Comparison of ENCODE assay signal across 18 cellular contexts in the genomic region with DNA sequence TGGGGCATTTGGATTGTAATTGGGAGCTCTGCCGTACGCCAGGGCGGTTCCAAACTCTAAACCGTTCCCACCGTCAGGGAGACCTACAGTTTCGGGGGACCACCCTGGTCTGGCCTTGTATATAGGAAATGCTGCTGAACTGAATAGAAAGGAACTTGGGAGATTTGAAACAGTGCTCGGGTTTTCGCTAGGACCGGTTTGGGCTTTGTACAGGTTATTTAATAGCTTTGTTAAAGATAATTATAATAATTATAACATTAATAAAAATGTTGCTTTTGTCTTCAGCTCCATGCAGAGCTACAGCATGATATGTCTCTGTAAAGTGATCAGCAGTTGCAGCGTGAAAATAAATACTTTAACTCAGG. TPM values are rescaled to one million over a fixed set of nuclear protein-coding genes. Genes with fewer than 3 reads are reported as not detected.
A peak's percentile ranks its signal among the peaks of the same experiment; 100 is the strongest.
DNase-seq lines count a peak whose midpoint lies in the region; ATAC-seq and TF ChIP-seq lines count a peak whose summit lies in the region.
"Had no signal": no experiment of that assay in that cellular context is flagged by ENCODE, and none has a peak within 500 bp of the region (broad histone marks: within the 10 kb centered on the region; RNA-seq: fewer than 3 reads in every experiment).

No MANE protein-coding gene starts in this region.

- no peak overlapping the region for H2BK5ac ChIP-seq in trophoblast cell (ENCODE audit: low read depth, low read length, poor library complexity)

- H2AFZ ChIP-seq in smooth muscle cell (ENCODE audit: low read depth) (no peak overlapping the region), trophoblast cell (ENCODE audit: insufficient read depth, low read length, poor library complexity) (no peak overlapping the region)

- CTCF ChIA-PET in activated CD8-positive, alpha-beta memory T cell treated with anti-CD3 and anti-CD28 coated beads, Interleukin-2, amount 10 ng/mL, durations not matched to agents 7 days and 5 days (lab: Charles Lee) = interaction anchor here (1.0 to 4.1 kb wide), 6 partner anchors 9 to 156 kb away, joined by 3 to 20 read pairs (median 4); a partner anchor contains a TSS
- CTCF ChIA-PET in WTC11 (lab: Charles Lee) = interaction anchor here (0.6 to 7.4 kb wide), 9 partner anchors 9 to 309 kb away, joined by 3 to 92 read pairs (median 5); a partner anchor contains a TSS

- no peak overlapping the region for H2BK120ac ChIP-seq in trophoblast cell (ENCODE audit: insufficient read depth, low read length, poor library complexity)

- peaks cover 22% of the 10 kb centered on the region for H3K4me1 Mint-ChIP-seq in activated CD8-positive, alpha-beta memory T cell treated with anti-CD3 and anti-CD28 coated beads, Interleukin-2, amount 10 ng/mL, durations not matched to agents 7 days and 5 days
- H3K4me1 Mint-ChIP-seq in WTC11 = peaks cover 30% of the 10 kb centered on the region
- peaks cover 12 to 14% of the 10 kb centered on the region in 2 donors for H3K4me1 Mint-ChIP-seq in immature natural killer cell

- DNase-seq in activated CD8-positive, alpha-beta memory T cell treated with anti-CD3 and anti-CD28 coated beads, Interleukin-2, amount 10 ng/mL, durations not matched to agents 7 days and 5 days = no peak
- no peak for DNase-seq in activated CD8-positive, alpha-beta memory T cell treated with anti-CD3 and anti-CD28 coated beads, Interleukin-2, amount 50 U/mL, for 4 hours
- DNase-seq in WTC11 (ENCODE audit: low spot score) = no peak
- no peak for DNase-seq in immature natural killer cell
- DNase-seq in smooth muscle cell (lab: John Stamatoyannopoulos, UW; ENCODE audit: unreplicated experiment) = no peak
- DNase-seq in NCI-H2081 (lab: John Stamatoyannopoulos, UW) = no peak
- no peak for DNase-seq in trophoblast cell
- DNase-seq in medulla oblongata (ENCODE audit: extremely low spot score) = no peak
- DNase-seq: activated B cell treated with CpG ODN at 0.5 μM for 24 hours, COR-L47, GF-D8, KBM-7, NCI-H1105 treated with DMSO at 0.1 percent for 48 hours, SK-N-SH had no signal

- H3K27ac ChIP-seq in smooth muscle cell (ENCODE audit: low read depth) = no peak overlapping the region
- H3K27ac ChIP-seq in trophoblast cell (ENCODE audit: low read depth, low read length) = no peak overlapping the region

- peaks cover 36% of the 10 kb centered on the region for H3K4me1 ChIP-seq in smooth muscle cell (ENCODE audit: low read depth)
- peaks cover 9 to 22% of the 10 kb centered on the region in 2 experiments for H3K4me1 ChIP-seq in trophoblast cell (ENCODE audit: control insufficient read depth in 1 of 2, insufficient read depth in 2 of 2, low read length in 2 of 2)

- H4K8ac ChIP-seq in trophoblast cell (ENCODE audit: low read depth, low read length) = no peak overlapping the region

- peak overlapping the region; percentile 58 for H3K27ac Mint-ChIP-seq in activated CD8-positive, alpha-beta memory T cell treated with anti-CD3 and anti-CD28 coated beads, Interleukin-2, amount 10 ng/mL, durations not matched to agents 7 days and 5 days
- H3K27ac Mint-ChIP-seq in WTC11 = no peak overlapping the region
- no peak overlapping the region for H3K27ac Mint-ChIP-seq in immature natural killer cell
- H3K27ac Mint-ChIP-seq: activated B cell treated with CpG ODN at 0.5 μM for 24 hours; stimulated activated naive CD8-positive, alpha-beta T cell treated with anti-CD3 and anti-CD28 coated beads, Interleukin-15, Interleukin-2, amounts not matched to agents 100 ng/mL and 50 ng/mL, for 24 hours had no signal

- peaks cover 83% of the 10 kb centered on the region for H3K27me3 ChIP-seq in smooth muscle cell (ENCODE audit: low read depth)
- H3K27me3 ChIP-seq in trophoblast cell (ENCODE audit: insufficient read depth, low read length) = peaks cover 57% of the 10 kb centered on the region

- H3K18ac ChIP-seq in trophoblast cell (ENCODE audit: low read length) = no peak overlapping the region

- H3K9ac ChIP-seq in smooth muscle cell (ENCODE audit: low read depth) = no peak overlapping the region
- no peak overlapping the region for H3K9ac ChIP-seq in trophoblast cell (ENCODE audit: low read length)
- H3K9ac ChIP-seq: SK-N-SH had no signal

- H3K9me3 ChIP-seq in smooth muscle cell (replicated peaks; ENCODE audit: low read depth) = no peaks in the 10 kb centered on the region
- peaks cover 11% of the 10 kb centered on the region for H3K9me3 ChIP-seq in trophoblast cell (ENCODE audit: insufficient read depth, low read depth, low read length)
- H3K9me3 ChIP-seq: mucosa of descending colon, SK-N-SH had no signal

- POLR2A ChIA-PET in WTC11 (lab: Charles Lee) = interaction anchor here (1.0 to 1.1 kb wide), 2 partner anchors 53 to 109 kb away, joined by 3 to 5 read pairs; a partner anchor contains a TSS

- H3K36me3 ChIP-seq in smooth muscle cell (ENCODE audit: low read depth) = no peaks in the 10 kb centered on the region
- no peaks in the 10 kb centered on the region for H3K36me3 ChIP-seq in trophoblast cell (ENCODE audit: control insufficient read depth in 1 of 2, insufficient read depth in 2 of 2, low read length in 2 of 2)

- H3F3A ChIP-seq in smooth muscle cell (ENCODE audit: low read depth) = no peaks in the 10 kb centered on the region

- H3K4me2 ChIP-seq in smooth muscle cell (peak overlapping the region; percentile 93), trophoblast cell (ENCODE audit: low read length) (no peak overlapping the region)
- H3K4me2 ChIP-seq: SK-N-SH had no signal

- no peaks in the 10 kb centered on the region for H3K9me3 Mint-ChIP-seq in activated CD8-positive, alpha-beta memory T cell treated with anti-CD3 and anti-CD28 coated beads, Interleukin-2, amount 10 ng/mL, durations not matched to agents 7 days and 5 days (ENCODE audit: low read depth)
- H3K9me3 Mint-ChIP-seq in WTC11 = no peaks in the 10 kb centered on the region
- H3K9me3 Mint-ChIP-seq in immature natural killer cell = peaks cover 0 to 2% (median 0%) of the 10 kb centered on the region in 6 donors
- H3K9me3 Mint-ChIP-seq: activated B cell treated with CpG ODN at 0.5 μM for 24 hours; stimulated activated naive CD8-positive, alpha-beta T cell treated with anti-CD3 and anti-CD28 coated beads, Interleukin-15, Interleukin-2, amounts not matched to agents 100 ng/mL and 50 ng/mL, for 24 hours had no signal

- no peak for TF ChIP-seq CTCF in WTC11 (IDR thresholded peaks at IDR 0.05)
- no peak for TF ChIP-seq CTCF in smooth muscle cell (IDR thresholded peaks at IDR 0.05; ENCODE audit: borderline replicate concordance, insufficient read depth, poor library complexity, severe bottlenecking)

- no peak overlapping the region for H3K4ac ChIP-seq in trophoblast cell (ENCODE audit: low read depth, low read length)

- no peak overlapping the region for H3K4me3 Mint-ChIP-seq in activated CD8-positive, alpha-beta memory T cell treated with anti-CD3 and anti-CD28 coated beads, Interleukin-2, amount 10 ng/mL, durations not matched to agents 7 days and 5 days
- peak overlapping the region; percentile 62 for H3K4me3 Mint-ChIP-seq in WTC11
- peak overlapping the region in 4 of 5 donors; percentile 1 to 48 (median 23) for H3K4me3 Mint-ChIP-seq in immature natural killer cell
- H3K4me3 Mint-ChIP-seq: activated B cell treated with CpG ODN at 0.5 μM for 24 hours; stimulated activated naive CD8-positive, alpha-beta T cell treated with anti-CD3 and anti-CD28 coated beads, Interleukin-15, Interleukin-2, amounts not matched to agents 100 ng/mL and 50 ng/mL, for 24 hours had no signal

- peaks cover 3% of the 10 kb centered on the region for H3K36me3 Mint-ChIP-seq in activated CD8-positive, alpha-beta memory T cell treated with anti-CD3 and anti-CD28 coated beads, Interleukin-2, amount 10 ng/mL, durations not matched to agents 7 days and 5 days
- H3K36me3 Mint-ChIP-seq in WTC11 = no peaks in the 10 kb centered on the region
- peaks cover 0 to 3% (median 0%) of the 10 kb centered on the region in 3 donors for H3K36me3 Mint-ChIP-seq in immature natural killer cell

- H3K79me2 ChIP-seq in smooth muscle cell (ENCODE audit: low read depth) (no peaks in the 10 kb centered on the region), trophoblast cell (ENCODE audit: control insufficient read depth, insufficient read depth, low read length, poor library complexity) (no peaks in the 10 kb centered on the region)

- no peak overlapping the region for H2AK5ac ChIP-seq in trophoblast cell (ENCODE audit: low read length)

- no peak overlapping the region for H3K14ac ChIP-seq in trophoblast cell (ENCODE audit: low read length)

- no peak overlapping the region for H3K23ac ChIP-seq in trophoblast cell (ENCODE audit: low read length)

- no peak overlapping the region for H4K91ac ChIP-seq in trophoblast cell (ENCODE audit: low read depth, low read length)

- 5% methylated on average over 10 of the region's 10 CpGs for WGBS in smooth muscle cell (ENCODE audit: low lambda C conversion rate)
- WGBS in trophoblast cell (ENCODE audit: extremely low coverage, insufficient coverage, insufficient read length) = no CpG with 5 or more reads among the region's 10 CpGs

- H4K12ac ChIP-seq in trophoblast cell (ENCODE audit: low read depth, low read length) = no peak overlapping the region

- H3K4me3 ChIP-seq in smooth muscle cell (peak overlapping the region; percentile 67), trophoblast cell (ENCODE audit: low read depth, low read length) (no peak overlapping the region)
- H3K4me3 ChIP-seq: mucosa of descending colon had no signal

- H3K79me1 ChIP-seq in trophoblast cell (ENCODE audit: low read length) = no peaks in the 10 kb centered on the region

- ATAC-seq in activated CD8-positive, alpha-beta memory T cell treated with anti-CD3 and anti-CD28 coated beads, Interleukin-2, amount 10 ng/mL, durations not matched to agents 7 days and 5 days = no peak
- ATAC-seq in WTC11 = no peak

- H3K27me3 Mint-ChIP-seq in activated CD8-positive, alpha-beta memory T cell treated with anti-CD3 and anti-CD28 coated beads, Interleukin-2, amount 10 ng/mL, durations not matched to agents 7 days and 5 days = peaks cover 70% of the 10 kb centered on the region
- peaks cover 94% of the 10 kb centered on the region for H3K27me3 Mint-ChIP-seq in WTC11 (ENCODE audit: low read depth)
- H3K27me3 Mint-ChIP-seq in immature natural killer cell (ENCODE audit: low read depth in 3 of 3) = peaks cover 11 to 30% (median 24%) of the 10 kb centered on the region in 3 donors

- no peaks in the 10 kb centered on the region for H4K20me1 ChIP-seq in smooth muscle cell (ENCODE audit: low read depth)

- no peak overlapping the region for H2BK12ac ChIP-seq in trophoblast cell (ENCODE audit: low read length)

RNA-seq across cellular contexts. Expression of a gene that starts 2.4 kb away (rescaled TPM):
- total RNA-seq in activated CD8-positive, alpha-beta memory T cell treated with anti-CD3 and anti-CD28 coated beads, Interleukin-2, amount 10 ng/mL, durations not matched to agents 7 days and 5 days = not detected
- total RNA-seq in WTC11 (2021) (1.7 to 9.7 TPM (median 7.0 TPM) in 3 replicates), smooth muscle cell (0.04 TPM in 1 of 2 replicates, not detected in the other)
- polyA plus RNA-seq in immature natural killer cell (not detected), smooth muscle cell (not detected in 2 replicates)
- polyA plus RNA-seq in trophoblast cell (2013) = 0.03 TPM in 1 of 2 replicates, not detected in the other
- total RNA-seq: activated B cell treated with CpG ODN at 0.5 μM for 24 hours, fibroblast of villous mesenchyme, OCI-LY7 had no signal
- polyA plus RNA-seq: SK-N-SH had no signal

RNA-seq across cellular contexts. Expression of a gene that starts 52.6 kb away (rescaled TPM):
- total RNA-seq in activated CD8-positive, alpha-beta memory T cell treated with anti-CD3 and anti-CD28 coated beads, Interleukin-2, amount 10 ng/mL, durations not matched to agents 7 days and 5 days = not detected
- total RNA-seq in WTC11 (2021) (1.1 to 1.6 TPM (median 1.1 TPM) in 3 replicates), smooth muscle cell (not detected in 2 replicates)
- polyA plus RNA-seq in immature natural killer cell (not detected), smooth muscle cell (0.97 and 1.3 TPM in 2 replicates)
- polyA plus RNA-seq in trophoblast cell (2013) = 0.21 and 0.45 TPM in 2 replicates
- total RNA-seq: activated B cell treated with CpG ODN at 0.5 μM for 24 hours, fibroblast of villous mesenchyme, OCI-LY7 had no signal
- polyA plus RNA-seq: SK-N-SH had no signal
